1 cellular context compared by ENCODE assay signal in genomic region chr3:38455639-38456430, GRCh38.
TF ChIP-seq lines count a peak whose summit lies in the region.

No MANE protein-coding gene starts in this region.

TF ChIP-seq in H1, 55 proteins besides CTCF, POLR2A, EP300 and RAD21:
- TF ChIP-seq ASH2L (IDR thresholded peaks at IDR 0.05; ENCODE audit: low read length) = peak; percentile 46
- TF ChIP-seq HDAC2 (IDR thresholded peaks at IDR 0.05; ENCODE audit: borderline replicate concordance in 1 of 2, low read depth in 2 of 2, low read length in 2 of 2) = 0 out of 4 replicates have a peak, but pooled peaks of 1 of the 2 experiments have one; percentile 10
- no peak for TF ChIP-seq JUND (IDR thresholded peaks at IDR 0.05; ENCODE audit: low read length)
- 0 out of 4 replicates have a peak, but pooled peaks of 1 of the 2 experiments have one; percentile 13 for TF ChIP-seq SIN3A (conservative IDR thresholded peaks at IDR 0.05 in 1 of 2, IDR thresholded peaks at IDR 0.05 in 1 of 2; ENCODE audit: low read depth in 1 of 2, low read length in 2 of 2)
- peak; percentile 20 for TF ChIP-seq SAP30 (IDR thresholded peaks at IDR 0.05; ENCODE audit: insufficient read depth, insufficient replicate concordance, low read length)
- no peak for TF ChIP-seq RNF2 (IDR thresholded peaks at IDR 0.05; ENCODE audit: borderline replicate concordance, low read depth, low read length, missing control alignments, poor library complexity, severe bottlenecking)
- no peak for TF ChIP-seq ATF2 (IDR thresholded peaks at IDR 0.05; ENCODE audit: low read length)
- peak; percentile 69 for TF ChIP-seq USF2 (IDR thresholded peaks at IDR 0.05; ENCODE audit: low read length)
